ENCODE assay signal across 1 cellular context in genomic region chr15:58980351-58980939, GRCh38.
A peak's percentile ranks its signal among the peaks of the same experiment; 100 is the strongest.
TF ChIP-seq lines count a peak whose summit lies in the region.

No MANE protein-coding gene starts in this region.

TF ChIP-seq in IMR-90, 13 proteins besides CTCF, POLR2A, EP300 and RAD21:
- TF ChIP-seq RFX5 (IDR thresholded peaks at IDR 0.05; ENCODE audit: low read depth, low read length) (no peak), SMC3 (IDR thresholded peaks at IDR 0.05; ENCODE audit: low read depth, low read length) (peak; percentile 63)
